In the genomic region with DNA sequence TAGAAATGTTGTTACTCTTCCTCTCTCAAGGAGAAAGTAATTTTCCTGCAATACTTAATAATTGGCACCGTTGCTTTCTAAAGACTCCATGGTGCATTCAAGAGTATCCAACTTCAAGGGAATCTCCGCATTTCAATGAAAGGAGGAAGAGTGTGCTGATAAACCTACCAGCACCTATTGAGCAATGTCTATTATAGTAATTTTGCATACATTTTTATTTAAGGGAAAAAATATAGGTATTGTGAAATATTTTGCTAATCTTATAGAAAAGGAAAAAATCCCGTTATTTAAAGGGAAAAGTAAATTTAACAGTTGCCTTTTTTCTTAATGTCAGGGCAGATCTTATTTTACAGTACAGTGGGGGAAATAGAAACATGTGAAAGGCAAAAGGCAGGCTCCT, we compare ENCODE assay signal across 14 cellular contexts. TPM values are rescaled to one million over a fixed set of nuclear protein-coding genes. Genes with fewer than 3 reads are reported as not detected.
DNase-seq lines count a peak whose midpoint lies in the region; ATAC-seq, FAIRE-seq and TF ChIP-seq lines count a peak whose summit lies in the region.
"Had no signal": no experiment of that assay in that cellular context is flagged by ENCODE, and none has a peak within 500 bp of the region (broad histone marks: within the 10 kb centered on the region; RNA-seq: fewer than 3 reads in every experiment).

No MANE protein-coding gene starts in this region.

- DNase-seq in activated naive CD4-positive, alpha-beta T cell treated with anti-CD3 and anti-CD28 coated beads, Interleukin-2, amount 10 ng/mL, durations not matched to agents 7 days and 5 days = no peak
- DNase-seq in activated naive CD4-positive, alpha-beta T cell treated with anti-CD3 and anti-CD28 coated beads, Interleukin-2, amount 50 U/mL, for 16 hours = no peak
- no peak for DNase-seq in activated T-helper 2 cell treated with anti-CD3 and anti-CD28 coated beads, Interferon-gamma antibody, Interleukin-2, Interleukin-4, amounts not matched to agents 10 μg/mL and 5 μg/mL and 100 μg/mL, durations not matched to agents 14 hours and 24 hours and 36 hours (ENCODE audit: low spot score)
- DNase-seq in memory B cell (ENCODE audit: low spot score in 2 of 2) (no peak), vagina (ENCODE audit: extremely low spot score in 2 of 2) (no peak), GM12892 (ENCODE audit: insufficient read length) (no peak), gastrocnemius medialis (no peak), NCI-H446 (lab: John Stamatoyannopoulos, UW) (no peak)
- DNase-seq: BE2C, HCEC 1CT, NCI-H774, posterior cingulate gyrus had no signal

- H3K27me3 ChIP-seq in vagina (no peaks in the 10 kb centered on the region), gastrocnemius medialis (no peaks in the 10 kb centered on the region)
- H3K27me3 ChIP-seq: BE2C, cardiac muscle cell had no signal

- in situ Hi-C loops in gastrocnemius medialis (cut with MboI; ENCODE audit: low sequenced_read_pairs in 4 of 4) = loop anchor here in 1 of 4 donors (25.0 kb wide), 2 partner anchors 102 to 277 kb away; partner anchors contain the start of gene DHX8

- peak overlapping the region; percentile 92 for H3K27ac Mint-ChIP-seq in activated naive CD4-positive, alpha-beta T cell treated with anti-CD3 and anti-CD28 coated beads, Interleukin-2, amount 10 ng/mL, durations not matched to agents 7 days and 5 days
- H3K27ac Mint-ChIP-seq in activated T-helper 2 cell treated with anti-CD3 and anti-CD28 coated beads, Interferon-gamma antibody, Interleukin-2, Interleukin-4, amounts not matched to agents 10 μg/mL and 5 μg/mL and 100 μg/mL, durations not matched to agents 14 hours and 24 hours and 36 hours = peak overlapping the region; percentile 93
- peak overlapping the region; percentile 93 for H3K27ac Mint-ChIP-seq in memory B cell

- H3K4me3 Mint-ChIP-seq in activated naive CD4-positive, alpha-beta T cell treated with anti-CD3 and anti-CD28 coated beads, Interleukin-2, amount 10 ng/mL, durations not matched to agents 7 days and 5 days = peak overlapping the region; percentile 98
- H3K4me3 Mint-ChIP-seq in activated T-helper 2 cell treated with anti-CD3 and anti-CD28 coated beads, Interferon-gamma antibody, Interleukin-2, Interleukin-4, amounts not matched to agents 10 μg/mL and 5 μg/mL and 100 μg/mL, durations not matched to agents 14 hours and 24 hours and 36 hours (ENCODE audit: low read depth) = peak overlapping the region; percentile 99
- H3K4me3 Mint-ChIP-seq in memory B cell = peak overlapping the region; percentile 94

- ATAC-seq in memory B cell (ENCODE audit: low read depth) (no peak), gastrocnemius medialis (no peak)

- FAIRE-seq in GM12892 (lab: Jason Lieb, UNC) = no peak
- FAIRE-seq: GM18507 had no signal

- H3K27me3 Mint-ChIP-seq in activated naive CD4-positive, alpha-beta T cell treated with anti-CD3 and anti-CD28 coated beads, Interleukin-2, amount 10 ng/mL, durations not matched to agents 7 days and 5 days = no peaks in the 10 kb centered on the region
- H3K27me3 Mint-ChIP-seq in activated T-helper 2 cell treated with anti-CD3 and anti-CD28 coated beads, Interferon-gamma antibody, Interleukin-2, Interleukin-4, amounts not matched to agents 10 μg/mL and 5 μg/mL and 100 μg/mL, durations not matched to agents 14 hours and 24 hours and 36 hours (ENCODE audit: low read depth) = no peaks in the 10 kb centered on the region
- no peaks in the 10 kb centered on the region for H3K27me3 Mint-ChIP-seq in memory B cell

- TF ChIP-seq POLR2A in vagina (IDR thresholded peaks at IDR 0.05) (no peak), GM12892 (IDR thresholded peaks at IDR 0.05; ENCODE audit: low read depth, low read length) (no peak), gastrocnemius medialis (IDR thresholded peaks at IDR 0.05) (no peak)

- peaks cover 0 to 27% of the 10 kb centered on the region in 2 donors for H3K36me3 ChIP-seq in vagina
- peaks cover 8 to 66% of the 10 kb centered on the region in 2 donors for H3K36me3 ChIP-seq in gastrocnemius medialis
- H3K36me3 ChIP-seq: BE2C had no signal

- intact Hi-C loops in activated T-helper 2 cell treated with anti-CD3 and anti-CD28 coated beads, Interferon-gamma antibody, Interleukin-2, Interleukin-4, amounts not matched to agents 10 μg/mL and 5 μg/mL and 100 μg/mL, durations not matched to agents 14 hours and 24 hours and 36 hours (cut with micrococcal nuclease) = no loop called here
- intact Hi-C loops in vagina (cut with DNase I) (loop anchor here (10.0 kb wide), 1 partner anchor 124 kb away; no protein-coding TSS in a partner anchor), gastrocnemius medialis (cut with DNase I; ENCODE audit: low total_unique reads) (no loop called here)

- H3K36me3 Mint-ChIP-seq in activated naive CD4-positive, alpha-beta T cell treated with anti-CD3 and anti-CD28 coated beads, Interleukin-2, amount 10 ng/mL, durations not matched to agents 7 days and 5 days = peaks cover 41% of the 10 kb centered on the region
- peaks cover 48% of the 10 kb centered on the region for H3K36me3 Mint-ChIP-seq in activated T-helper 2 cell treated with anti-CD3 and anti-CD28 coated beads, Interferon-gamma antibody, Interleukin-2, Interleukin-4, amounts not matched to agents 10 μg/mL and 5 μg/mL and 100 μg/mL, durations not matched to agents 14 hours and 24 hours and 36 hours (ENCODE audit: low read depth)
- H3K36me3 Mint-ChIP-seq in memory B cell = peaks cover 15% of the 10 kb centered on the region

- H3K4me1 ChIP-seq in vagina = peaks cover 23% of the 10 kb centered on the region
- H3K4me1 ChIP-seq in gastrocnemius medialis = no peaks in the 10 kb centered on the region

- no peaks in the 10 kb centered on the region for H3K9me3 Mint-ChIP-seq in activated naive CD4-positive, alpha-beta T cell treated with anti-CD3 and anti-CD28 coated beads, Interleukin-2, amount 10 ng/mL, durations not matched to agents 7 days and 5 days
- H3K9me3 Mint-ChIP-seq in activated T-helper 2 cell treated with anti-CD3 and anti-CD28 coated beads, Interferon-gamma antibody, Interleukin-2, Interleukin-4, amounts not matched to agents 10 μg/mL and 5 μg/mL and 100 μg/mL, durations not matched to agents 14 hours and 24 hours and 36 hours = no peaks in the 10 kb centered on the region
- H3K9me3 Mint-ChIP-seq in memory B cell = no peaks in the 10 kb centered on the region

- TF ChIP-seq CTCF in vagina (IDR thresholded peaks at IDR 0.05) (no peak), gastrocnemius medialis (IDR thresholded peaks at IDR 0.05 in 4 of 5, conservative IDR thresholded peaks at IDR 0.05 in 1 of 5) (no peak)

- H3K4me3 ChIP-seq in vagina = no peak overlapping the region
- no peak overlapping the region for H3K4me3 ChIP-seq in gastrocnemius medialis

- CTCF ChIA-PET in activated naive CD4-positive, alpha-beta T cell treated with anti-CD3 and anti-CD28 coated beads, Interleukin-2, amount 10 ng/mL, durations not matched to agents 7 days and 5 days (lab: Charles Lee) = no interaction called here

- H3K9me3 ChIP-seq in vagina (no peaks in the 10 kb centered on the region), gastrocnemius medialis (no peaks in the 10 kb centered on the region)
- H3K9me3 ChIP-seq: BE2C had no signal

- H3K27ac ChIP-seq in vagina = peak overlapping the region; percentile 87
- peak overlapping the region in 1 of 4 donors; percentile 70 for H3K27ac ChIP-seq in gastrocnemius medialis
- H3K27ac ChIP-seq: cardiac muscle cell had no signal

- peaks cover 35% of the 10 kb centered on the region for H3K4me1 Mint-ChIP-seq in activated naive CD4-positive, alpha-beta T cell treated with anti-CD3 and anti-CD28 coated beads, Interleukin-2, amount 10 ng/mL, durations not matched to agents 7 days and 5 days
- peaks cover 29% of the 10 kb centered on the region for H3K4me1 Mint-ChIP-seq in activated T-helper 2 cell treated with anti-CD3 and anti-CD28 coated beads, Interferon-gamma antibody, Interleukin-2, Interleukin-4, amounts not matched to agents 10 μg/mL and 5 μg/mL and 100 μg/mL, durations not matched to agents 14 hours and 24 hours and 36 hours (ENCODE audit: low read depth)
- H3K4me1 Mint-ChIP-seq in memory B cell = peaks cover 22% of the 10 kb centered on the region

RNA-seq across cellular contexts. Expression of gene TMEM106A, which starts 1.1 kb away (rescaled TPM):
- 18.5 and 22.0 TPM in 2 replicates for total RNA-seq in activated T-helper 2 cell treated with anti-CD3 and anti-CD28 coated beads, Interferon-gamma antibody, Interleukin-2, Interleukin-4, amounts not matched to agents 10 μg/mL and 5 μg/mL and 100 μg/mL, durations not matched to agents 14 hours and 24 hours and 36 hours
- total RNA-seq in vagina = 6.6 TPM
- polyA plus RNA-seq in GM12892 (2012; ENCODE audit: missing spikeins) = 8.1 TPM
- total RNA-seq in gastrocnemius medialis = 1 to 10 TPM in 3 of 4 donors, under 1 TPM in 1; 0.32 to 5.6 (median 2.5) TPM

RNA-seq across cellular contexts. Expression of gene CCDC200, which starts 17.8 kb away (rescaled TPM):
- total RNA-seq in activated T-helper 2 cell treated with anti-CD3 and anti-CD28 coated beads, Interferon-gamma antibody, Interleukin-2, Interleukin-4, amounts not matched to agents 10 μg/mL and 5 μg/mL and 100 μg/mL, durations not matched to agents 14 hours and 24 hours and 36 hours = not detected in 2 replicates
- total RNA-seq in vagina (not detected), gastrocnemius medialis (not detected)
- 8.6 TPM for polyA plus RNA-seq in GM12892 (2012; ENCODE audit: missing spikeins)

RNA-seq across cellular contexts. Expression of gene RNU2-1, which starts 23.2 kb away (rescaled TPM):
- 5,483 and 5,636 TPM in 2 replicates for total RNA-seq in activated T-helper 2 cell treated with anti-CD3 and anti-CD28 coated beads, Interferon-gamma antibody, Interleukin-2, Interleukin-4, amounts not matched to agents 10 μg/mL and 5 μg/mL and 100 μg/mL, durations not matched to agents 14 hours and 24 hours and 36 hours
- total RNA-seq in vagina (not detected), gastrocnemius medialis (not detected)
- polyA plus RNA-seq in GM12892 (2012; ENCODE audit: missing spikeins) = not detected
- total RNA-seq: cardiac muscle cell had no signal
- polyA plus RNA-seq: cardiac muscle cell had no signal

RNA-seq across cellular contexts. Expression of gene NBR1, which starts 39.6 kb away (rescaled TPM):
- total RNA-seq in activated T-helper 2 cell treated with anti-CD3 and anti-CD28 coated beads, Interferon-gamma antibody, Interleukin-2, Interleukin-4, amounts not matched to agents 10 μg/mL and 5 μg/mL and 100 μg/mL, durations not matched to agents 14 hours and 24 hours and 36 hours = 49.1 and 50.8 TPM in 2 replicates
- 58.9 TPM for total RNA-seq in vagina
- polyA plus RNA-seq in GM12892 (2012; ENCODE audit: missing spikeins) = 30.5 TPM
- 100 to 1,000 TPM; 135 to 162 (median 145) TPM for total RNA-seq in gastrocnemius medialis

Comparison
In these comparisons a context has a peak if more than half of its experiments do, and no peak if none do; other contexts are left out.
1. RNA of gene RNU2-1, which starts 23.2 kb away (total RNA-seq): 5,483 to 5,636 TPM in activated T-helper 2 cell treated with anti-CD3 and anti-CD28 coated beads, Interferon-gamma antibody, Interleukin-2, Interleukin-4, amounts not matched to agents 10 μg/mL and 5 μg/mL and 100 μg/mL, durations not matched to agents 14 hours and 24 hours and 36 hours; not detected in vagina (single experiment) and not detected in gastrocnemius medialis; every median in the first group is over 1,000 times any median in the second.
2. Peak in every context shown above with its lines, with median percentiles within 50 percentile points of each other: H3K27ac Mint-ChIP-seq and H3K4me3 Mint-ChIP-seq.